ENCODE assay signal across 8 cellular contexts in the genomic region with DNA sequence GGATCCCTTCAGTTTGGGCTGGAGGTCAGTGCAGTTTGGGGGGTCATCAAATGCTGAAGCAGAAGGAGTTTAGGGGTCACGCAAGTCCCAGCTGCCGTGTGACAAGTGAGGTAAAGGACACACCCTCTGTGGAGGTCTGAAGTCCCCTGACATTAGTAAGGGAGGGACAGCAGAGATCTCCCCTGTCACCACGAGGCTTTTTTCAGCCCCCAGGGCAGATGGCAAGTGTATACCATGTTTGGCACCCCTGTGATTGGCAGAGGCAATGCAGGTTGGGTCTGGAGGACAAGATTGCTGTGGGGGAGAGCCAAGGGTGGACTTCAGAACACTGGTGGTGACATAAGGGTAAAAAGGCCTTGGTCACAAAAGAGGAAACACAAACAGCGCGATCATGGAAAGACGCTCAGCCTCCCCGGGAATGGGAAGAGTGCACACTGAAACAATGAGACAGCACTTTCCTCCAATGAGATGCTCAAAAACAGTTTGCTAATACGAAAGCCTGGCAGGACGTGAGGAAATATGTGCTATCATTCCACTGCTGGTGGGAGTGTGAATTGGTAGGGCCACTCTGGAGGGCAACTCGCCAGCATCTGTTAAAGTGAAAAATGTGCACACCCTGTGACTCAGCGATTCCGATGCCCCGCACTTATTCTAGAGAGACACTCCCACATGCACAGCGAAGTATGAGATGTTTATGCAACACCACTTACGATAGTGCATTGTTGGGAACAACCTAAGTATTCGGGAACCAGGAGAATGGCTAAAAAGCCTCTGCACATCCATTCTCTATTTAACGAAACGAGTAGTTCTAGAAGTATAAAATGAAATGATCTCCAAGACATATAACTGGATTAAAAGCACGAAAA. TPM values are rescaled to one million over a fixed set of nuclear protein-coding genes. Genes with fewer than 3 reads are reported as not detected.
DNase-seq lines count a peak whose midpoint lies in the region; ATAC-seq and TF ChIP-seq lines count a peak whose summit lies in the region.

No MANE protein-coding gene starts in this region.

- no peaks in the 10 kb centered on the region for H3K27me3 Mint-ChIP-seq in central memory CD8-positive, alpha-beta T cell

- H3K36me3 Mint-ChIP-seq in central memory CD8-positive, alpha-beta T cell (ENCODE audit: insufficient read depth): peaks cover 20% of the 10 kb centered on the region

- peak overlapping the region; percentile 85 for H3K27ac Mint-ChIP-seq in central memory CD8-positive, alpha-beta T cell (ENCODE audit: low read depth)

- no peak for TF ChIP-seq CTCF in SU-DHL-6 (IDR thresholded peaks at IDR 0.05; ENCODE audit: insufficient read depth, low read length, poor library complexity, severe bottlenecking)
- no peak for TF ChIP-seq CTCF in right lobe of liver (IDR thresholded peaks at IDR 0.05)

- H3F3A ChIP-seq in SU-DHL-6 (ENCODE audit: insufficient read depth): peaks cover 80% of the 10 kb centered on the region

- peaks cover 66% of the 10 kb centered on the region for H3K4me1 Mint-ChIP-seq in central memory CD8-positive, alpha-beta T cell

- intact Hi-C loops in right lobe of liver (cut with DNase I): no loop called here

- no peak overlapping the region for H3K4me3 ChIP-seq in SU-DHL-6 (ENCODE audit: insufficient read depth, low read length, poor library complexity, severe bottlenecking)
- no peak overlapping the region for H3K4me3 ChIP-seq in right lobe of liver

- H3K4me3 Mint-ChIP-seq in central memory CD8-positive, alpha-beta T cell: peak overlapping the region; percentile 64

- H3K27ac ChIP-seq in SU-DHL-6 (ENCODE audit: low read depth, low read length) (peak overlapping the region; percentile 95), right lobe of liver (no peak overlapping the region)

- H3K9me3 Mint-ChIP-seq in central memory CD8-positive, alpha-beta T cell: no peaks in the 10 kb centered on the region

- H3K36me3 ChIP-seq in SU-DHL-6 (ENCODE audit: low read length) (no peaks in the 10 kb centered on the region), right lobe of liver (no peaks in the 10 kb centered on the region)

- DNase-seq in stimulated activated naive CD4-positive, alpha-beta T cell treated with Interleukin-2 at 50 U/mL for 16 hours (lab: John Stamatoyannopoulos, UW): peak; percentile 47
- DNase-seq in stimulated activated naive CD4-positive, alpha-beta T cell (lab: John Stamatoyannopoulos, UW): no peak
- DNase-seq in central memory CD8-positive, alpha-beta T cell (ENCODE audit: low spot score in 2 of 2): no peak
- DNase-seq in right lobe of liver: peak; percentile 35 to 59 (median 52)
- peak; percentile 77 for DNase-seq in stimulated activated CD8-positive, alpha-beta memory T cell treated with anti-CD3 and anti-CD28 coated beads, Interleukin-4, amount 100 ng/mL, for 48 hours
- no peak for DNase-seq in germinal center (ENCODE audit: low spot score)

- no peaks in the 10 kb centered on the region for H3K4me1 ChIP-seq in right lobe of liver

- H3K9me2 ChIP-seq in SU-DHL-6 (replicated peaks; ENCODE audit: insufficient read depth, low read length): no peaks in the 10 kb centered on the region

- ATAC-seq in central memory CD8-positive, alpha-beta T cell (replicated peaks; ENCODE audit: extremely low read depth, poor library complexity, severe bottlenecking): no peak
- ATAC-seq in right lobe of liver (peak; percentile 50 to 81 (median 62)), HG02623 (IDR thresholded peaks at IDR 0.05; ENCODE audit: unreplicated experiment) (no peak)

- no peaks in the 10 kb centered on the region for H3K79me2 ChIP-seq in SU-DHL-6 (ENCODE audit: insufficient read depth, low read length)

- no peaks in the 10 kb centered on the region for H3K9me3 ChIP-seq in SU-DHL-6 (ENCODE audit: insufficient read depth, low read length)
- no peaks in the 10 kb centered on the region for H3K9me3 ChIP-seq in right lobe of liver

- peak overlapping the region; percentile 80 for H2AFZ ChIP-seq in SU-DHL-6 (ENCODE audit: low read depth, low read length, severe bottlenecking)

- H3K27me3 ChIP-seq in SU-DHL-6 (ENCODE audit: low read length): no peaks in the 10 kb centered on the region
- H3K27me3 ChIP-seq in right lobe of liver: no peaks in the 10 kb centered on the region

- no peaks in the 10 kb centered on the region for H4K20me1 ChIP-seq in SU-DHL-6 (ENCODE audit: low read depth, low read length)

- WGBS in right lobe of liver (ENCODE audit: insufficient coverage, low coverage, low lambda C conversion rate, missing lambda C conversion rate): 45% methylated on average over 19 of the region's 19 CpGs

- no peak for TF ChIP-seq POLR2A in right lobe of liver (IDR thresholded peaks at IDR 0.05)

- peak overlapping the region; percentile 52 for H3K9ac ChIP-seq in SU-DHL-6 (ENCODE audit: low read length)

- peak overlapping the region; percentile 47 for H3K4me2 ChIP-seq in SU-DHL-6 (ENCODE audit: low read depth, low read length, poor library complexity, severe bottlenecking)

RNA-seq across cellular contexts. Expression of a gene that starts 14.4 kb away (rescaled TPM):
- 1 to 10 TPM in 1 of 6 experiments, under 1 TPM in 4, not detected in 1; 0.33 to 1.2 (median 0.68) TPM for total RNA-seq in right lobe of liver

RNA-seq across cellular contexts. Expression of a gene that starts 21.5 kb away (rescaled TPM):
- total RNA-seq in right lobe of liver: 10 to 100 TPM; 13.8 to 29.3 (median 21.4) TPM

RNA-seq across cellular contexts. Expression of a gene that starts 40.1 kb away (rescaled TPM):
- total RNA-seq in right lobe of liver: 1 to 10 TPM; 3.5 to 6.5 (median 6.0) TPM

RNA-seq across cellular contexts. Expression of a gene that starts 46.4 kb away (rescaled TPM):
- 100 to 1,000 TPM in 3 of 6 experiments, 10 to 100 TPM in 3; 83.8 to 235 (median 103) TPM for total RNA-seq in right lobe of liver

RNA-seq across cellular contexts. Expression of a gene that starts 55.0 kb away (rescaled TPM):
- total RNA-seq in right lobe of liver: 1 to 10 TPM; 2.1 to 9.5 (median 6.0) TPM

Comparison
In these comparisons a context has a peak if more than half of its experiments do, and no peak if none do; other contexts are left out.
1. DNase-seq: peak in stimulated activated naive CD4-positive, alpha-beta T cell treated with Interleukin-2 at 50 U/mL for 16 hours (single experiment), right lobe of liver (3 of 3) and stimulated activated CD8-positive, alpha-beta memory T cell treated with anti-CD3 and anti-CD28 coated beads, Interleukin-4, amount 100 ng/mL, for 48 hours (single experiment); none in stimulated activated naive CD4-positive, alpha-beta T cell (0 of 6), central memory CD8-positive, alpha-beta T cell (0 of 2) and germinal center (single experiment).
2. ATAC-seq: peak in right lobe of liver (4 of 4); none in central memory CD8-positive, alpha-beta T cell (single experiment) and HG02623 (single experiment).